In the genomic region with DNA sequence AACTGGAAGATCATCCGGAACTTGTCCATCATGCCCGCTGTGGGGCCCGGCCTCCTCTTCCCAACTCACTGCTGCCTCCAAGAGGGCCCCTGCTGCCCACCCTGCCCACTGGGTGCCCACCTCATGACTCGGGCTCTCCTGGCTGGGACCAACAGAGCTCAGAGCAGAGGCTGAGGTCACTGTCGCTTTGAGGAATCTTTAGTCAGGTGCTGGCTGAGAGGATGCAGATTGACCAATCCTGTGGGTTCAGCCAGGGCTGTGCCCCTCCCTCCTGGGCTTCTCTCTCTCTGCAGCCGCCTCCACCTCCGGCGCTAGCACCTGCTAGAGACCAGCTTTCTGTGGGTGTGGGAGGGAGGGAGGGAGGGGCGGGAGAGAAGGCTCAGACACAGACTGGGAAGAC, we compare ENCODE assay signal across 8 cellular contexts. TPM values are rescaled to one million over a fixed set of nuclear protein-coding genes. Genes with fewer than 3 reads are reported as not detected.
DNase-seq lines count a peak whose midpoint lies in the region; ATAC-seq and TF ChIP-seq lines count a peak whose summit lies in the region.
"Had no signal": no experiment of that assay in that cellular context is flagged by ENCODE, and none has a peak within 500 bp of the region (broad histone marks: within the 10 kb centered on the region; RNA-seq: fewer than 3 reads in every experiment).

A gene with protein sequence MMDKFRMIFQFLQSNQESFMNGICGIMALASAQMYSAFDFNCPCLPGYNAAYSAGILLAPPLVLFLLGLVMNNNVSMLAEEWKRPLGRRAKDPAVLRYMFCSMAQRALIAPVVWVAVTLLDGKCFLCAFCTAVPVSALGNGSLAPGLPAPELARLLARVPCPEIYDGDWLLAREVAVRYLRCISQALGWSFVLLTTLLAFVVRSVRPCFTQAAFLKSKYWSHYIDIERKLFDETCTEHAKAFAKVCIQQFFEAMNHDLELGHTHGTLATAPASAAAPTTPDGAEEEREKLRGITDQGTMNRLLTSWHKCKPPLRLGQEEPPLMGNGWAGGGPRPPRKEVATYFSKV (minus strand): TSS at position 181 of the 400 bp plus-strand sequence. CDS start 149 bp downstream, at position 32.

- no peaks in the 10 kb centered on the region for H3K9me2 ChIP-seq in HCT116 (ENCODE audit: insufficient read depth)

- intact Hi-C loops in HCT116 (cut with micrococcal nuclease) = no loop called here
- intact Hi-C loops in left colon (cut with DNase I, micrococcal nuclease) = no loop called here
- intact Hi-C loops in CD4-positive, alpha-beta T cell (cut with DNase I, micrococcal nuclease) = no loop called here

- POLR2A ChIA-PET in HCT116 (lab: Charles Lee) = interaction anchor here (0.8 kb wide), 1 partner anchor 54 kb away, joined by 5 read pairs; no protein-coding TSS in a partner anchor
- POLR2A ChIA-PET in CD4-positive, alpha-beta T cell (lab: Charles Lee) = no interaction called here

- no peak for TF ChIP-seq POLR2A in HCT116 (IDR thresholded peaks at IDR 0.05; ENCODE audit: borderline replicate concordance, extremely low read depth, insufficient read depth, insufficient read length)

- no peak within 1 kb of the TSS for H3K4me2 ChIP-seq in HCT116 (ENCODE audit: low read length)

- no peak within 1 kb of the TSS for H3K4me3 ChIP-seq in HCT116 (replicated peaks in 1 of 2; ENCODE audit: low read depth in 1 of 2, low read length in 2 of 2)

- no TSS peak for BruUV-seq in HCT116 (replicated peaks; lab: Mats Ljungman, UMichigan)

- H3K27ac Mint-ChIP-seq in CD4-positive, alpha-beta T cell = no peak within 1 kb of the TSS

- CTCF ChIA-PET in HCT116 (lab: Charles Lee) = no interaction called here
- CTCF ChIA-PET in CD4-positive, alpha-beta T cell (lab: Charles Lee) = no interaction called here

- no peaks in the 10 kb centered on the region for H3K27me3 Mint-ChIP-seq in CD4-positive, alpha-beta T cell

- no peaks in the 10 kb centered on the region for H3K36me3 ChIP-seq in HCT116 (ENCODE audit: control insufficient read depth in 1 of 2, insufficient read depth in 2 of 2, low read length in 2 of 2)

- H3K9me3 ChIP-seq in HCT116 (ENCODE audit: control insufficient read depth in 1 of 2, insufficient read depth in 1 of 2, low read depth in 1 of 2, low read length in 2 of 2) = no peaks in the 10 kb centered on the region
- H3K9me3 ChIP-seq in CD4-positive, alpha-beta T cell (ENCODE audit: control insufficient read depth, low read length) = no peaks in the 10 kb centered on the region

- RAD21 ChIA-PET in HCT116 (lab: Charles Lee; ENCODE audit: low non-redundant PET in 1 of 2, low total read pairs in 2 of 2, uncharacterized antibody in 2 of 2, unreplicated experiment in 2 of 2) = no interaction called here

- no peaks in the 10 kb centered on the region for H3K9me3 Mint-ChIP-seq in CD4-positive, alpha-beta T cell

- H3K27me3 ChIP-seq in HCT116 (ENCODE audit: insufficient read depth, low read length) = no peaks in the 10 kb centered on the region
- no peaks in the 10 kb centered on the region for H3K27me3 ChIP-seq in CD4-positive, alpha-beta T cell (ENCODE audit: control insufficient read depth, insufficient read depth, low read length)

- ATAC-seq in GM18519 (IDR thresholded peaks at IDR 0.05; ENCODE audit: low FRiP score, unreplicated experiment) (peak; percentile 73), HCT116 (peak; percentile 62), left colon (peak; percentile 58)
- ATAC-seq in CD4-positive, alpha-beta T cell (ENCODE audit: poor library complexity) = no peak

- TF ChIP-seq RAD21 in HCT116 (IDR thresholded peaks at IDR 0.05; ENCODE audit: low read depth) = no peak

- no peak within 1 kb of the TSS for H3K27ac ChIP-seq in HCT116 (ENCODE audit: low read depth, low read length)
- no peak within 1 kb of the TSS for H3K27ac ChIP-seq in CD4-positive, alpha-beta T cell (ENCODE audit: low read depth, low read length)

- H3K4me1 ChIP-seq in HCT116 (ENCODE audit: control insufficient read depth in 1 of 2, insufficient read depth in 2 of 2, low read length in 2 of 2) = peaks cover 0 to 6% of the 10 kb centered on the region in 2 experiments; a peak in 2 of 4 replicates

- no peak within 1 kb of the TSS for H3K9ac ChIP-seq in HCT116 (ENCODE audit: low read length)

- H3K4me3 Mint-ChIP-seq in CD4-positive, alpha-beta T cell = no peak within 1 kb of the TSS

- no peaks in the 10 kb centered on the region for H3K36me3 Mint-ChIP-seq in CD4-positive, alpha-beta T cell (ENCODE audit: low read depth)

- TF ChIP-seq CTCF in HCT116 (IDR thresholded peaks at IDR 0.05 in 2 of 3, conservative IDR thresholded peaks at IDR 0.05 in 1 of 3; ENCODE audit: borderline replicate concordance in 1 of 3, insufficient read depth in 1 of 3, low read depth in 2 of 3, low read length in 2 of 3) = no peak
- TF ChIP-seq CTCF in CD4-positive, alpha-beta T cell (IDR thresholded peaks at IDR 0.05) = no peak

- no peak within 1 kb of the TSS for H2AFZ ChIP-seq in HCT116 (ENCODE audit: low read depth, low read length, poor library complexity, severe bottlenecking)

- peaks cover 3% of the 10 kb centered on the region for H3K4me1 Mint-ChIP-seq in CD4-positive, alpha-beta T cell (ENCODE audit: low read depth)

- DNase-seq in HCT116 (ENCODE audit: low read depth, low spot score) (no peak), NCI-H510A (lab: John Stamatoyannopoulos, UW) (peak; percentile 95), left colon (no peak), DMS114 treated with DMSO at 0.1 percent for 48 hours (lab: John Stamatoyannopoulos, UW; ENCODE audit: unreplicated experiment) (no peak), AML-193 (lab: John Stamatoyannopoulos, UW) (no peak)
- no peak for DNase-seq in CD4-positive, alpha-beta T cell
- DNase-seq: T1000 had no signal

- H4K20me1 ChIP-seq in HCT116 (ENCODE audit: insufficient read depth) = no peaks in the 10 kb centered on the region

- H3K79me2 ChIP-seq in HCT116 (ENCODE audit: insufficient read depth, low read length) = no peaks in the 10 kb centered on the region

TF ChIP-seq in HCT116, 20 proteins besides CTCF, POLR2A, EP300 and RAD21:
- TF ChIP-seq EGR1 (IDR thresholded peaks at IDR 0.05; ENCODE audit: low read depth) (no peak), POLR2AphosphoS5 (IDR thresholded peaks at IDR 0.05; ENCODE audit: low read depth, low read length) (no peak), YY1 (IDR thresholded peaks at IDR 0.05; ENCODE audit: extremely low read depth, insufficient replicate concordance, low read depth, low read length) (no peak), EZH2 (IDR thresholded peaks at IDR 0.05) (no peak), SP1 (IDR thresholded peaks at IDR 0.05; ENCODE audit: low read depth) (no peak)
- TF ChIP-seq, protein P1, sequence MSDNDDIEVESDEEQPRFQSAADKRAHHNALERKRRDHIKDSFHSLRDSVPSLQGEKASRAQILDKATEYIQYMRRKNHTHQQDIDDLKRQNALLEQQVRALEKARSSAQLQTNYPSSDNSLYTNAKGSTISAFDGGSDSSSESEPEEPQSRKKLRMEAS (IDR thresholded peaks at IDR 0.05) = no peak

RNA-seq across cellular contexts. Expression of the gene that starts here (rescaled TPM):
- total RNA-seq in HCT116 (2021; ENCODE audit: unreplicated experiment) = not detected
- polyA plus RNA-seq in HCT116 (2012) = 0.02 and 0.05 TPM in 2 replicates
- not detected for total RNA-seq in left colon
- not detected for total RNA-seq in CD4-positive, alpha-beta T cell

Comparison
In these comparisons a context has a peak if more than half of its experiments do, and no peak if none do; other contexts are left out.
1. Peak in ATAC-seq in HCT116; RNA of the gene not detected or under 1 TPM.
2. Peak in ATAC-seq in left colon; RNA of the gene not detected or under 1 TPM.